In genomic region chr13:19961924-19962323, GRCh38 we compare ENCODE assay signal across 1 cellular context.
TF ChIP-seq lines count a peak whose summit lies in the region.

No MANE protein-coding gene starts in this region.

TF ChIP-seq in WTC11, 78 proteins besides CTCF, POLR2A, EP300 and RAD21 (continued from another document):
- TF ChIP-seq ZBTB43 (CRISPR knock-in tag; IDR thresholded peaks at IDR 0.05) = no peak
- no peak for TF ChIP-seq PRRX2 (CRISPR knock-in tag; IDR thresholded peaks at IDR 0.05)
- no peak for TF ChIP-seq GRHL2 (CRISPR knock-in tag; IDR thresholded peaks at IDR 0.05; ENCODE audit: insufficient replicate concordance, severe bottlenecking)
- TF ChIP-seq MYBL2 (CRISPR knock-in tag; IDR thresholded peaks at IDR 0.05) = no peak
TF ChIP-seq in WTC11: peak in this region for 0.
